In genomic region chr18:26875040-26875654, GRCh38 we compare ENCODE assay signal across 1 cellular context.
TF ChIP-seq lines count a peak whose summit lies in the region.

No MANE protein-coding gene starts in this region.

TF ChIP-seq in liver, 16 proteins besides CTCF, POLR2A, EP300 and RAD21 (continued from another document):
- peak; percentile 53 for TF ChIP-seq REST (IDR thresholded peaks at IDR 0.05)
- no peak for TF ChIP-seq EGR1 (IDR thresholded peaks at IDR 0.05; ENCODE audit: low read depth in 2 of 2)
- peak; percentile 37 for TF ChIP-seq MAX (IDR thresholded peaks at IDR 0.05)
- TF ChIP-seq TAF1 (conservative IDR thresholded peaks at IDR 0.05): no peak
- peak in 1 of 2 donors; percentile 50 for TF ChIP-seq GABPA (IDR thresholded peaks at IDR 0.05 in 1 of 2, conservative IDR thresholded peaks at IDR 0.05 in 1 of 2)
- TF ChIP-seq ATF3 (IDR thresholded peaks at IDR 0.05): peak; percentile 85
- peak; percentile 88 for TF ChIP-seq HNF4G (IDR thresholded peaks at IDR 0.05)
- peak; percentile 37 for TF ChIP-seq FOXA2 (IDR thresholded peaks at IDR 0.05)
- TF ChIP-seq NR2F2 (IDR thresholded peaks at IDR 0.05): no peak
- TF ChIP-seq ZBTB33 (IDR thresholded peaks at IDR 0.05): no peak
- peak; percentile 96 to 97 for TF ChIP-seq HNF4A (conservative IDR thresholded peaks at IDR 0.05)
- peak in 1 of 2 donors; percentile 51 for TF ChIP-seq RXRA (IDR thresholded peaks at IDR 0.05)
- peak; percentile 73 for TF ChIP-seq YY1 (IDR thresholded peaks at IDR 0.05)
- no peak for TF ChIP-seq FOXA1 (IDR thresholded peaks at IDR 0.05)
